27 cellular contexts compared by ENCODE assay signal in the genomic region with DNA sequence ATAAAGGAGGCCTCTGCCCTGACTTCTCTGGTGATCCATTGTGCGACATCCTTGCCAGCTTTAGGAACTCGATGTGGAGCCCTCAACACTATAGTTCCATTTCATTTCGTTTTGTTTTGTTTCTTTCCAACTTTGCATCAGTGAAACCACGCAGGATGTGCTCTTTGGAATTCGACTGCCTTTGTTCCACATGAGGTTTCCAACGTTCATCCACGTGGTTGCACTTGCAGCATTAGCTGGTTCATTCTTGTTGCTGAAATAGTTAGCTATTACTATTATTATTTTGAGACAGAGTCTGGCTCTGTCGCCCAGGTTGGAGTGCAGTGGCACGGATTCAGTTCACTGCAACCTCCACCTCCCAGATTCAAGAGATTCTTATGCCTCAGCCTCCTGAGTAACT.
"Had no signal": no experiment of that assay in that cellular context is flagged by ENCODE, and none has a peak within 500 bp of the region (broad histone marks: within the 10 kb centered on the region; RNA-seq: fewer than 3 reads in every experiment).

No MANE protein-coding gene starts in this region.

- H3K9me3 ChIP-seq: esophagus squamous epithelium, lower lobe of right lung, neutrophil, pancreas, right atrium auricular region, sigmoid colon, stomach, thyroid gland, vagina had no signal

- H3K4me1 ChIP-seq: lower lobe of right lung, pancreas, right atrium auricular region, thyroid gland, vagina had no signal

- H3K4me3 Mint-ChIP-seq: dendritic cell treated with granulocyte-macrophage colony-stimulating factor and Interleukin-4, amounts not matched to agents 40 ng/mL and 50 ng/mL, for 4 days; immature natural killer cell; natural killer cell; neural crest cell; stimulated activated effector memory CD8-positive, alpha-beta T cell treated with anti-CD3 and anti-CD28 coated beads, Interleukin-12 subunit alpha, Interleukin-12 subunit beta, amount 100 ng/mL, for 72 hours had no signal

- H3K36me3 Mint-ChIP-seq: immature natural killer cell; natural killer cell; stimulated activated effector memory CD8-positive, alpha-beta T cell treated with anti-CD3 and anti-CD28 coated beads, Interleukin-12 subunit alpha, Interleukin-12 subunit beta, amount 100 ng/mL, for 72 hours had no signal

- DNase-seq: effector memory CD4-positive, alpha-beta T cell; erythroblast; esophagus squamous epithelium; foreskin melanocyte; hypothalamus; immature natural killer cell; islet precursor cell; kidney glomerular epithelial cell; left ventricle myocardium superior; lower lobe of right lung; natural killer cell; pancreas; sigmoid colon; stimulated activated CD4-positive, alpha-beta T cell treated with anti-CD3 and anti-CD28 coated beads, Interleukin-2, amount 100 ng/mL, for 24 hours; stimulated activated CD4-positive, alpha-beta T cell treated with anti-CD3 and anti-CD28 coated beads, Interleukin-4, amount 100 ng/mL, for 24 hours; stimulated activated naive CD4-positive, alpha-beta T cell treated with Interleukin-2 at 50 U/mL for 16 hours; stomach; thyroid gland; trophoblast cell had no signal

- H3K27ac Mint-ChIP-seq: dendritic cell treated with granulocyte-macrophage colony-stimulating factor and Interleukin-4, amounts not matched to agents 40 ng/mL and 50 ng/mL, for 4 days; immature natural killer cell; natural killer cell; progenitor cell of endocrine pancreas; stimulated activated effector memory CD8-positive, alpha-beta T cell treated with anti-CD3 and anti-CD28 coated beads, Interleukin-12 subunit alpha, Interleukin-12 subunit beta, amount 100 ng/mL, for 72 hours had no signal

- H3K27ac ChIP-seq: lower lobe of right lung, neutrophil, pancreas, right atrium auricular region, stomach, thyroid gland, vagina had no signal

- H3K4me3 ChIP-seq: esophagus squamous epithelium, lower lobe of right lung, pancreas, right atrium auricular region, sigmoid colon, stomach, thyroid gland, vagina had no signal

- H3K27me3 ChIP-seq: pancreas, right atrium auricular region, sigmoid colon, thyroid gland, vagina had no signal

- H3K4me1 Mint-ChIP-seq: immature natural killer cell; natural killer cell; neural crest cell; stimulated activated effector memory CD8-positive, alpha-beta T cell treated with anti-CD3 and anti-CD28 coated beads, Interleukin-12 subunit alpha, Interleukin-12 subunit beta, amount 100 ng/mL, for 72 hours had no signal

- H3K9me3 Mint-ChIP-seq: dendritic cell treated with granulocyte-macrophage colony-stimulating factor and Interleukin-4, amounts not matched to agents 40 ng/mL and 50 ng/mL, for 4 days; immature natural killer cell; natural killer cell; neural crest cell; stimulated activated effector memory CD8-positive, alpha-beta T cell treated with anti-CD3 and anti-CD28 coated beads, Interleukin-12 subunit alpha, Interleukin-12 subunit beta, amount 100 ng/mL, for 72 hours had no signal

- H3K36me3 ChIP-seq: esophagus squamous epithelium, lower lobe of right lung, neutrophil, pancreas, right atrium auricular region, sigmoid colon, stomach, thyroid gland, vagina had no signal

- FAIRE-seq: colon, pancreas had no signal

- ATAC-seq: left ventricle myocardium superior; lower lobe of right lung; natural killer cell; pancreas; stimulated activated effector memory CD8-positive, alpha-beta T cell treated with anti-CD3 and anti-CD28 coated beads, Interleukin-12 subunit alpha, Interleukin-12 subunit beta, amount 100 ng/mL, for 72 hours had no signal
